Comparison of ENCODE assay signal across 27 cellular contexts in genomic region chr16:81455006-81455405, GRCh38. TPM values are rescaled to one million over a fixed set of nuclear protein-coding genes. Genes with fewer than 3 reads are reported as not detected.
DNase-seq lines count a peak whose midpoint lies in the region; ATAC-seq, FAIRE-seq and TF ChIP-seq lines count a peak whose summit lies in the region.
"Had no signal": no experiment of that assay in that cellular context is flagged by ENCODE, and none has a peak within 500 bp of the region (broad histone marks: within the 10 kb centered on the region; RNA-seq: fewer than 3 reads in every experiment).

No MANE protein-coding gene starts in this region.

- H3K36me3 ChIP-seq in HepG2 (replicated peaks in 1 of 2; ENCODE audit: control insufficient read depth in 1 of 2, insufficient read depth in 2 of 2, low read length in 2 of 2) = peaks cover 11 to 29% of the 10 kb centered on the region in 2 experiments
- H3K36me3 ChIP-seq in right lobe of liver = no peaks in the 10 kb centered on the region
- H3K36me3 ChIP-seq in naive thymus-derived CD4-positive, alpha-beta T cell (ENCODE audit: control insufficient read depth in 2 of 3, insufficient read depth in 3 of 3, low read length in 3 of 3) = peaks cover 0 to 19% (median 0%) of the 10 kb centered on the region in 3 experiments

- H3K9me3 Mint-ChIP-seq in central memory CD8-positive, alpha-beta T cell = no peaks in the 10 kb centered on the region
- peaks cover 0 to 6% (median 0%) of the 10 kb centered on the region in 11 donors for H3K9me3 Mint-ChIP-seq in naive thymus-derived CD4-positive, alpha-beta T cell
- peaks cover 7 to 13% of the 10 kb centered on the region in 2 donors for H3K9me3 Mint-ChIP-seq in stimulated activated naive B cell treated with anti-CD40 and anti-IgM and Interleukin-4, amounts not matched to agents 10 μg/mL and 1 μg/mL and 100 μg/mL, for 72 hours
- H3K9me3 Mint-ChIP-seq in T-cell = peaks cover 3 to 10% (median 4%) of the 10 kb centered on the region in 3 donors
- H3K9me3 Mint-ChIP-seq: CD14-positive monocyte had no signal

- no peak for TF ChIP-seq EP300 in HepG2 (IDR thresholded peaks at IDR 0.05; ENCODE audit: low read depth in 2 of 2, low read length in 2 of 2)
- no peak for TF ChIP-seq EP300 in HepG2 (CRISPR knock-in tag; IDR thresholded peaks at IDR 0.05; ENCODE audit: borderline replicate concordance)

- H3K27me3 Mint-ChIP-seq in central memory CD8-positive, alpha-beta T cell = no peaks in the 10 kb centered on the region
- no peaks in the 10 kb centered on the region for H3K27me3 Mint-ChIP-seq in naive thymus-derived CD4-positive, alpha-beta T cell
- H3K27me3 Mint-ChIP-seq in stimulated activated naive B cell treated with anti-CD40 and anti-IgM and Interleukin-4, amounts not matched to agents 10 μg/mL and 1 μg/mL and 100 μg/mL, for 72 hours = no peaks in the 10 kb centered on the region
- H3K27me3 Mint-ChIP-seq in T-cell = no peaks in the 10 kb centered on the region

- H3K4me1 ChIP-seq in HepG2 (ENCODE audit: insufficient read depth, low read length) (peaks cover 100% of the 10 kb centered on the region), right lobe of liver (peaks cover 0 to 80% (median 44%) of the 10 kb centered on the region in 4 donors)
- H3K4me1 ChIP-seq in naive thymus-derived CD4-positive, alpha-beta T cell (ENCODE audit: control insufficient read depth in 2 of 2, insufficient read depth in 2 of 2, low read length in 2 of 2) = peaks cover 3 to 18% of the 10 kb centered on the region in 2 donors

- H3K27ac ChIP-seq in HepG2 (ENCODE audit: extremely low read length, insufficient read depth, low read length) = peak overlapping the region; percentile 70
- no peak overlapping the region for H3K27ac ChIP-seq in right lobe of liver
- no peak overlapping the region for H3K27ac ChIP-seq in naive thymus-derived CD4-positive, alpha-beta T cell (ENCODE audit: low read depth, low read length)
- H3K27ac ChIP-seq: GM23248, SK-N-MC had no signal

- TF ChIP-seq POLR2A in HepG2 (IDR thresholded peaks at IDR 0.05; ENCODE audit: insufficient read depth in 1 of 2, low read depth in 2 of 2, low read length in 2 of 2) (no peak), right lobe of liver (IDR thresholded peaks at IDR 0.05) (no peak)

- intact Hi-C loops in HepG2 (cut with micrococcal nuclease; ENCODE audit: unreplicated experiment) (no loop called here), right lobe of liver (cut with DNase I) (loop anchor here (5.0 to 10.0 kb wide), 2 partner anchors 37 to 80 kb away; no protein-coding TSS in a partner anchor)
- intact Hi-C loops in naive thymus-derived CD4-positive, alpha-beta T cell (cut with micrococcal nuclease) = no loop called here

- POLR2A ChIA-PET in HepG2 (lab: Yijun Ruan, JAX) (no interaction called here), T-cell (lab: Charles Lee) (no interaction called here)
- POLR2A ChIA-PET in naive thymus-derived CD4-positive, alpha-beta T cell (lab: Charles Lee) = no interaction called here

- peak overlapping the region; percentile 30 for H3K27ac Mint-ChIP-seq in central memory CD8-positive, alpha-beta T cell (ENCODE audit: low read depth)
- H3K27ac Mint-ChIP-seq in naive thymus-derived CD4-positive, alpha-beta T cell = peak overlapping the region in 6 of 9 donors; percentile 3 to 62 (median 31)
- peak overlapping the region; percentile 43 for H3K27ac Mint-ChIP-seq in stimulated activated naive B cell treated with anti-CD40 and anti-IgM and Interleukin-4, amounts not matched to agents 10 μg/mL and 1 μg/mL and 100 μg/mL, for 72 hours
- H3K27ac Mint-ChIP-seq in T-cell = no peak overlapping the region

- no peak for DNase-seq in HepG2 (ENCODE audit: low spot score)
- no peak for DNase-seq in right lobe of liver
- no peak for DNase-seq in central memory CD8-positive, alpha-beta T cell (ENCODE audit: low spot score in 2 of 2)
- no peak for DNase-seq in naive thymus-derived CD4-positive, alpha-beta T cell
- DNase-seq in stimulated activated naive B cell treated with anti-CD40 and anti-IgM and Interleukin-4, amounts not matched to agents 10 μg/mL and 1 μg/mL and 100 μg/mL, for 72 hours = no peak
- DNase-seq in T-cell = no peak
- no peak for DNase-seq in Ammon's horn (ENCODE audit: low spot score)
- DNase-seq: AML-193, GM23248, H7, KBM-7, MV-4-11, NCI-H1105, NCI-H1436 treated with DMSO at 0.1 percent for 48 hours, NCI-H187 treated with DMSO at 0.1 percent for 48 hours, NCI-H2171 treated with DMSO at 0.1 percent for 48 hours, NCI-H345, NCI-H524 treated with DMSO at 0.1 percent for 48 hours, NCI-H774, SIG-M5 had no signal

- H3K4me1 Mint-ChIP-seq in central memory CD8-positive, alpha-beta T cell = peaks cover 82% of the 10 kb centered on the region
- peaks cover 42 to 77% (median 57%) of the 10 kb centered on the region in 7 donors for H3K4me1 Mint-ChIP-seq in naive thymus-derived CD4-positive, alpha-beta T cell
- H3K4me1 Mint-ChIP-seq in stimulated activated naive B cell treated with anti-CD40 and anti-IgM and Interleukin-4, amounts not matched to agents 10 μg/mL and 1 μg/mL and 100 μg/mL, for 72 hours = peaks cover 69 to 95% of the 10 kb centered on the region in 2 donors
- H3K4me1 Mint-ChIP-seq in T-cell = peaks cover 70 to 71% (median 71%) of the 10 kb centered on the region in 3 donors

- no peak overlapping the region for H3K4me3 ChIP-seq in HepG2 (replicated peaks in 1 of 3; ENCODE audit: insufficient read depth in 1 of 3, low read depth in 2 of 3, low read length in 3 of 3)
- H3K4me3 ChIP-seq in right lobe of liver = no peak overlapping the region
- no peak overlapping the region for H3K4me3 ChIP-seq in naive thymus-derived CD4-positive, alpha-beta T cell (ENCODE audit: low read length)
- H3K4me3 ChIP-seq: GM23248, SK-N-MC had no signal

- peaks cover 76% of the 10 kb centered on the region for H4K20me1 ChIP-seq in HepG2 (ENCODE audit: insufficient read depth, low read length)

- H3K79me2 ChIP-seq in HepG2 (ENCODE audit: insufficient read depth, low read length) = peaks cover 98% of the 10 kb centered on the region

- H3K9ac ChIP-seq in HepG2 (ENCODE audit: insufficient read depth, low read depth, low read length) = no peak overlapping the region; the same call in 1 of the 2 replicates
- H3K9ac ChIP-seq: GM23248 had no signal

- BruUV-seq in HepG2 (replicated peaks; lab: Mats Ljungman, UMichigan) = no TSS peak

- in situ Hi-C loops in HepG2 (cut with HindIII; ENCODE audit: extremely low pct_ligation_motif_present, low pct_unique_long_range_greater_than_20kb) = no loop called here

- H3K27me3 ChIP-seq in HepG2 (ENCODE audit: control insufficient read depth in 1 of 2, insufficient read depth in 2 of 2, low read length in 2 of 2) (no peaks in the 10 kb centered on the region), right lobe of liver (no peaks in the 10 kb centered on the region)
- no peaks in the 10 kb centered on the region for H3K27me3 ChIP-seq in naive thymus-derived CD4-positive, alpha-beta T cell (ENCODE audit: control insufficient read depth in 2 of 2, insufficient read depth in 2 of 2, low read length in 2 of 2)

- no peak for ATAC-seq in HepG2
- ATAC-seq in right lobe of liver = no peak
- ATAC-seq in central memory CD8-positive, alpha-beta T cell (replicated peaks; ENCODE audit: extremely low read depth, poor library complexity, severe bottlenecking) = no peak
- no peak for ATAC-seq in naive thymus-derived CD4-positive, alpha-beta T cell
- ATAC-seq in stimulated activated naive B cell treated with anti-CD40 and anti-IgM and Interleukin-4, amounts not matched to agents 10 μg/mL and 1 μg/mL and 100 μg/mL, for 72 hours (replicated peaks) = no peak
- no peak for ATAC-seq in HG02970 (IDR thresholded peaks at IDR 0.05; ENCODE audit: low FRiP score, unreplicated experiment)
- ATAC-seq in T-cell (replicated peaks in 1 of 4) = no peak

- TF ChIP-seq CTCF in HepG2 (CRISPR knock-in tag; IDR thresholded peaks at IDR 0.05) (no peak), right lobe of liver (IDR thresholded peaks at IDR 0.05) (no peak)

- no peak overlapping the region for H3K4me2 ChIP-seq in HepG2 (ENCODE audit: low read depth, low read length)

- 96% methylated on average over 13 of the region's 13 CpGs for WGBS in HepG2 (ENCODE audit: low lambda C conversion rate)
- WGBS in right lobe of liver (ENCODE audit: insufficient coverage, low coverage, low lambda C conversion rate, missing lambda C conversion rate) = 87% methylated on average over 7 of the region's 13 CpGs

- no peak for TF ChIP-seq RAD21 in HepG2 (CRISPR knock-in tag; IDR thresholded peaks at IDR 0.05)

- H3K4me3 Mint-ChIP-seq in central memory CD8-positive, alpha-beta T cell = no peak overlapping the region
- H3K4me3 Mint-ChIP-seq in naive thymus-derived CD4-positive, alpha-beta T cell = no peak overlapping the region
- H3K4me3 Mint-ChIP-seq in stimulated activated naive B cell treated with anti-CD40 and anti-IgM and Interleukin-4, amounts not matched to agents 10 μg/mL and 1 μg/mL and 100 μg/mL, for 72 hours = no peak overlapping the region
- no peak overlapping the region for H3K4me3 Mint-ChIP-seq in T-cell
- H3K4me3 Mint-ChIP-seq: CD14-positive monocyte had no signal

- H3K9me3 ChIP-seq in HepG2 (ENCODE audit: low read length) (no peaks in the 10 kb centered on the region), right lobe of liver (no peaks in the 10 kb centered on the region)
- no peaks in the 10 kb centered on the region for H3K9me3 ChIP-seq in naive thymus-derived CD4-positive, alpha-beta T cell (ENCODE audit: control insufficient read depth in 2 of 3, low read length in 3 of 3)

- H2AFZ ChIP-seq in HepG2 (ENCODE audit: low read length) = no peak overlapping the region
- H2AFZ ChIP-seq: GM23248 had no signal

- no peak for FAIRE-seq in HepG2 (lab: Jason Lieb, UNC)
- FAIRE-seq: A204.1, D721Med, HTR-8/SVneo, RCC 7860 had no signal

- H3K36me3 Mint-ChIP-seq in central memory CD8-positive, alpha-beta T cell (ENCODE audit: insufficient read depth) = peaks cover 20% of the 10 kb centered on the region
- H3K36me3 Mint-ChIP-seq in naive thymus-derived CD4-positive, alpha-beta T cell = peaks cover 5 to 25% (median 14%) of the 10 kb centered on the region in 5 donors
- peaks cover 45 to 62% of the 10 kb centered on the region in 2 donors for H3K36me3 Mint-ChIP-seq in stimulated activated naive B cell treated with anti-CD40 and anti-IgM and Interleukin-4, amounts not matched to agents 10 μg/mL and 1 μg/mL and 100 μg/mL, for 72 hours
- H3K36me3 Mint-ChIP-seq in T-cell = peaks cover 36% of the 10 kb centered on the region

- CTCF ChIA-PET in HepG2 (lab: Yijun Ruan, JAX; ENCODE audit: low intra/inter-chr PET ratio, low total read pairs) (no interaction called here), T-cell (lab: Charles Lee) (no interaction called here)
- CTCF ChIA-PET in naive thymus-derived CD4-positive, alpha-beta T cell (lab: Charles Lee) = no interaction called here

RNA-seq across cellular contexts. Expression of gene CMIP, which starts 10.4 kb away (rescaled TPM):
- total RNA-seq in HepG2 (2016; rRNA removed; fragmentation: Illumina TruSeq; extraction: Trizol) = 10.9 and 21.7 TPM in 2 replicates
- 3.5 and 4.6 TPM in 2 replicates for total RNA-seq in HepG2 (2016; cell fraction: cytosol; rRNA removed; fragmentation: Illumina TruSeq; extraction: Trizol; ENCODE audit: low read depth)
- 11.5 and 15.7 TPM in 2 replicates for total RNA-seq in HepG2 (2016; cell fraction: insoluble cytoplasmic fraction; rRNA removed; fragmentation: Illumina TruSeq; extraction: Trizol)
- total RNA-seq in HepG2 (2016; cell fraction: membrane; rRNA removed; fragmentation: Illumina TruSeq; extraction: Trizol) = 13.0 and 15.9 TPM in 2 replicates
- total RNA-seq in HepG2 (2016; cell fraction: nucleus; rRNA removed; fragmentation: Illumina TruSeq; extraction: Trizol) = 23.3 and 29.3 TPM in 2 replicates
- polyA plus RNA-seq in HepG2 (2011; rRNA removed) = 18.1 and 22.0 TPM in 2 replicates
- 17.3 and 20.7 TPM in 2 replicates for polyA plus RNA-seq in HepG2 (2011; cell fraction: cytosol; rRNA removed)
- 77.4 and 83.2 TPM in 2 replicates for polyA plus RNA-seq in HepG2 (2011; cell fraction: nucleus; rRNA removed)
- 74.4 and 83.5 TPM in 2 replicates for polyA plus RNA-seq in HepG2 (2012)
- polyA plus RNA-seq in HepG2 (2016; cell fraction: cytosol; fragmentation: Illumina TruSeq; extraction: Trizol; ENCODE audit: low read depth) = 3.4 and 3.8 TPM in 2 replicates
- polyA plus RNA-seq in HepG2 (2016; cell fraction: insoluble cytoplasmic fraction; fragmentation: Illumina TruSeq; extraction: Trizol; ENCODE audit: low read depth) = 29.7 and 48.6 TPM in 2 replicates
- polyA plus RNA-seq in HepG2 (2016; cell fraction: membrane; fragmentation: Illumina TruSeq; extraction: Trizol; ENCODE audit: low read depth) = 14.8 and 16.9 TPM in 2 replicates
- 51.1 and 51.2 TPM in 2 replicates for polyA plus RNA-seq in HepG2 (2016; cell fraction: nucleus; fragmentation: Illumina TruSeq; extraction: Trizol; ENCODE audit: insufficient read depth, low read depth)
- polyA minus RNA-seq in HepG2 (2011; rRNA and poly(A)+ RNA removed; ENCODE audit: low replicate concordance) = 16.6 and 71.5 TPM in 2 replicates
- 60.8 and 68.8 TPM in 2 replicates for polyA minus RNA-seq in HepG2 (2011; cell fraction: cytosol; rRNA and poly(A)+ RNA removed)
- 61.9 and 63.1 TPM in 2 replicates for polyA minus RNA-seq in HepG2 (2011; cell fraction: nucleus; rRNA and poly(A)+ RNA removed)
- total RNA-seq in right lobe of liver = 10 to 100 TPM; 12.2 to 23.0 (median 16.5) TPM
- 10 to 100 TPM; 28.9 to 75.4 (median 38.2) TPM for total RNA-seq in naive thymus-derived CD4-positive, alpha-beta T cell
- under 1 TPM; 0.66 to 0.92 TPM for polyA plus RNA-seq in naive thymus-derived CD4-positive, alpha-beta T cell
- 10 to 100 TPM; 39.8 to 55.9 (median 42.6) TPM for total RNA-seq in T-cell

Comparison
In these comparisons a context has a peak if more than half of its experiments do, and no peak if none do; other contexts are left out.
1. intact Hi-C loops: an anchor here in right lobe of liver (5.0 to 10.0 kb wide); none called in HepG2 and naive thymus-derived CD4-positive, alpha-beta T cell.
2. H3K27ac Mint-ChIP-seq: peak in central memory CD8-positive, alpha-beta T cell (single experiment), naive thymus-derived CD4-positive, alpha-beta T cell (6 of 9) and stimulated activated naive B cell treated with anti-CD40 and anti-IgM and Interleukin-4, amounts not matched to agents 10 μg/mL and 1 μg/mL and 100 μg/mL, for 72 hours (single experiment); none in T-cell (0 of 2).